Comparison of ENCODE assay signal across 14 cellular contexts in genomic region chr1:41330588-41331545, GRCh38.
DNase-seq lines count a peak whose midpoint lies in the region; ATAC-seq and TF ChIP-seq lines count a peak whose summit lies in the region.
"Had no signal": no experiment of that assay in that cellular context is flagged by ENCODE, and none has a peak within 500 bp of the region (broad histone marks: within the 10 kb centered on the region; RNA-seq: fewer than 3 reads in every experiment).

No MANE protein-coding gene starts in this region.

- H3K4me3 ChIP-seq in WERI-Rb-1 (ENCODE audit: low read depth, low read length) (peak overlapping the region; percentile 46), iPS-15b (ENCODE audit: low read depth, low read length) (peak overlapping the region; percentile 32)
- H3K4me3 ChIP-seq: ascending aorta, right atrium auricular region had no signal

- H3K9ac ChIP-seq in iPS-15b (ENCODE audit: low read depth, low read length) = no peak overlapping the region

- H3K27me3 ChIP-seq in WERI-Rb-1 (ENCODE audit: insufficient read depth, low read depth, severe bottlenecking) = no peaks in the 10 kb centered on the region
- H3K27me3 ChIP-seq in iPS-15b (ENCODE audit: control insufficient read depth, insufficient read depth, low read length) = no peaks in the 10 kb centered on the region
- H3K27me3 ChIP-seq: ascending aorta, right atrium auricular region had no signal

- ATAC-seq in HG03025 (IDR thresholded peaks at IDR 0.05; ENCODE audit: low FRiP score, unreplicated experiment) (no peak), HG03457 (IDR thresholded peaks at IDR 0.05; ENCODE audit: unreplicated experiment) (no peak), HG02870 (IDR thresholded peaks at IDR 0.05; ENCODE audit: unreplicated experiment) (no peak)

- peak overlapping the region; percentile 93 for H3K27ac ChIP-seq in WERI-Rb-1
- H3K27ac ChIP-seq: ascending aorta, right atrium auricular region had no signal

- H3K9me3 ChIP-seq in WERI-Rb-1 (ENCODE audit: severe bottlenecking) = no peaks in the 10 kb centered on the region
- no peaks in the 10 kb centered on the region for H3K9me3 ChIP-seq in iPS-15b (ENCODE audit: control insufficient read depth, insufficient read depth, low read length)
- H3K9me3 ChIP-seq: ascending aorta, right atrium auricular region had no signal

- DNase-seq in activated CD8-positive, alpha-beta memory T cell treated with anti-CD3 and anti-CD28 coated beads for 24 hours = peak; percentile 42
- no peak for DNase-seq in activated CD8-positive, alpha-beta memory T cell treated with anti-CD3 and anti-CD28 coated beads, Interleukin-2, amount 50 U/mL, for 4 hours
- peak; percentile 93 for DNase-seq in WERI-Rb-1
- no peak for DNase-seq in NCI-H446 (lab: John Stamatoyannopoulos, UW)
- DNase-seq: activated T-cell treated with anti-CD3 and anti-CD28 coated beads, Interleukin-2, amount 50 U/mL, for 24 hours; DND-41; hippocampal formation; NCI-H1436 treated with DMSO at 0.1 percent for 48 hours had no signal

- H3K4me1 ChIP-seq in iPS-15b (ENCODE audit: control insufficient read depth, insufficient read depth, low read length) = peaks cover 3% of the 10 kb centered on the region
- H3K4me1 ChIP-seq: ascending aorta had no signal

- TF ChIP-seq CTCF in WERI-Rb-1 (IDR thresholded peaks at IDR 0.05; ENCODE audit: low read depth, low read length) = peak; percentile 72

- H3K36me3 ChIP-seq in WERI-Rb-1 (no peaks in the 10 kb centered on the region), iPS-15b (ENCODE audit: control insufficient read depth, insufficient read depth, low read length) (no peaks in the 10 kb centered on the region)
- H3K36me3 ChIP-seq: ascending aorta, right atrium auricular region had no signal

Comparison
In these comparisons a context has a peak if more than half of its experiments do, and no peak if none do; other contexts are left out.
1. DNase-seq: peak in activated CD8-positive, alpha-beta memory T cell treated with anti-CD3 and anti-CD28 coated beads for 24 hours (single experiment) and WERI-Rb-1 (single experiment); none in activated CD8-positive, alpha-beta memory T cell treated with anti-CD3 and anti-CD28 coated beads, Interleukin-2, amount 50 U/mL, for 4 hours (single experiment) and NCI-H446 (0 of 2).